Comparison of ENCODE assay signal across 1 cellular context in the genomic region with DNA sequence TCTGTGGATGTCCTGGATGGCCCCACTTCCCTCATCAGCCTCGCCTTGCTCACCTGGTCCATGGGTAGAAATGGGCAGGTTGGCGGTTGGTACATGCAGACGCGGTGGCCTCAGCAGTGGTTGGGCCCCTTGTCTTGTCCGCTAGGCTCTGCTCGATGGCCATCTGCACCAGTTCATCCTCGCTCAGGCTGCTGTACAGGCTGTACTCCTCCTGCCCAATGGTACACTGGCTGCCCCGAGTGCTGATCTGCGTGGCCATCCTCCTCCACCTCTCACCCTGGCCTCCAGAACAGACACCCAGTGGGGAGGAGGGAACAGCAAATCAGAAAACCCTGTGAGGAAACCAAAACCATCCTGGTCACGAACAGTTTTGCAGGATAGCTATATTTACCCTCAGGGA.
TF ChIP-seq lines count a peak whose summit lies in the region.

No MANE protein-coding gene starts in this region.

TF ChIP-seq in IMR-90, 13 proteins besides CTCF, POLR2A, EP300 and RAD21:
- TF ChIP-seq RFX5 (IDR thresholded peaks at IDR 0.05; ENCODE audit: low read depth, low read length) = no peak
- TF ChIP-seq MAFK (IDR thresholded peaks at IDR 0.05; ENCODE audit: low read depth, low read length) = no peak
- no peak for TF ChIP-seq MXI1 (IDR thresholded peaks at IDR 0.05; ENCODE audit: borderline replicate concordance, low read depth, low read length)
- TF ChIP-seq FOS (IDR thresholded peaks at IDR 0.05; ENCODE audit: low read depth, low read length) = no peak
- no peak for TF ChIP-seq SMC3 (IDR thresholded peaks at IDR 0.05; ENCODE audit: low read depth, low read length)
